ENCODE assay signal across 21 cellular contexts in genomic region chr7:44563171-44563679, GRCh38. TPM values are rescaled to one million over a fixed set of nuclear protein-coding genes. Genes with fewer than 3 reads are reported as not detected.
DNase-seq lines count a peak whose midpoint lies in the region; FAIRE-seq and TF ChIP-seq lines count a peak whose summit lies in the region.
"Had no signal": no experiment of that assay in that cellular context is flagged by ENCODE, and none has a peak within 500 bp of the region (broad histone marks: within the 10 kb centered on the region; RNA-seq: fewer than 3 reads in every experiment).

No MANE protein-coding gene starts in this region.

- WGBS in small intestine, 3 donors = 73 to 84% (median 82%) methylated on average over 3 of the region's 3 CpGs

- peaks cover 16% of the 10 kb centered on the region for H3K36me3 Mint-ChIP-seq in endothelial cell (ENCODE audit: low read depth, unreplicated experiment)
- peaks cover 32% of the 10 kb centered on the region for H3K36me3 Mint-ChIP-seq in activated CD4-positive, alpha-beta T cell treated with anti-CD3 and anti-CD28 coated beads, Interleukin-2, amount 10 ng/mL, durations not matched to agents 7 days and 5 days (ENCODE audit: low read depth)

- TF ChIP-seq CTCF in Peyer's patch (IDR thresholded peaks at IDR 0.05) = no peak
- TF ChIP-seq CTCF in endothelial cell (IDR thresholded peaks at IDR 0.05; ENCODE audit: unreplicated experiment) = no peak

- DNase-seq in activated effector memory CD4-positive, alpha-beta T cell treated with anti-CD3 and anti-CD28 coated beads, Interleukin-2, amount 50 U/mL, for 16 hours = peak; percentile 45
- no peak for DNase-seq in activated effector memory CD4-positive, alpha-beta T cell treated with Interleukin-2 at 50 U/mL for 16 hours
- DNase-seq in Peyer's patch = peak in 2 of 3 donors; percentile 37 to 42
- no peak for DNase-seq in endothelial cell (ENCODE audit: low spot score)
- DNase-seq in small intestine = peak; percentile 13
- DNase-seq in NCI-H82 treated with DMSO at 0.1 percent for 48 hours (lab: John Stamatoyannopoulos, UW; ENCODE audit: unreplicated experiment) = no peak
- no peak for DNase-seq in iPS-NIHi11 (ENCODE audit: low spot score)
- DNase-seq in activated CD4-positive, alpha-beta T cell treated with anti-CD3 and anti-CD28 coated beads, Interleukin-2, amount 10 ng/mL, durations not matched to agents 7 days and 5 days = no peak
- DNase-seq: activated CD4-positive, CD25-positive, alpha-beta regulatory T cell; activated CD8-positive, alpha-beta memory T cell treated with anti-CD3 and anti-CD28 coated beads, Interleukin-2, amount 10 ng/mL, durations not matched to agents 7 days and 5 days; COR-L47; dorsolateral prefrontal cortex; immature natural killer cell; NCI-H345; NK-92 treated with Interleukin-12 subunit alpha and Interleukin-12 subunit beta, amount 100 ng/mL, for 24 hours; stimulated activated naive CD4-positive, alpha-beta T cell; T-helper 17 cell had no signal

- H3K27ac ChIP-seq in Peyer's patch = peak overlapping the region in 1 of 4 donors; percentile 63
- H3K27ac ChIP-seq in small intestine (ENCODE audit: low read depth in 1 of 2, low read length in 1 of 2) = peak overlapping the region; percentile 1 to 4

- TF ChIP-seq POLR2A in Peyer's patch (IDR thresholded peaks at IDR 0.05) = no peak

- H3K36me3 ChIP-seq in Peyer's patch = peaks cover 0 to 45% (median 0%) of the 10 kb centered on the region in 3 donors
- H3K36me3 ChIP-seq in small intestine (ENCODE audit: control insufficient read depth in 2 of 2, insufficient read depth in 2 of 2, low read length in 2 of 2) = peaks cover 6 to 7% of the 10 kb centered on the region in 2 donors

- POLR2A ChIA-PET in activated CD4-positive, alpha-beta T cell treated with anti-CD3 and anti-CD28 coated beads, Interleukin-2, amount 10 ng/mL, durations not matched to agents 7 days and 5 days (lab: Charles Lee) = no interaction called here

- no peaks in the 10 kb centered on the region for H3K9me3 Mint-ChIP-seq in endothelial cell (ENCODE audit: unreplicated experiment)
- H3K9me3 Mint-ChIP-seq in activated CD4-positive, alpha-beta T cell treated with anti-CD3 and anti-CD28 coated beads, Interleukin-2, amount 10 ng/mL, durations not matched to agents 7 days and 5 days = no peaks in the 10 kb centered on the region
- H3K9me3 Mint-ChIP-seq: immature natural killer cell had no signal

- H3K4me1 Mint-ChIP-seq in endothelial cell (ENCODE audit: unreplicated experiment) = no peaks in the 10 kb centered on the region
- peaks cover 2% of the 10 kb centered on the region for H3K4me1 Mint-ChIP-seq in activated CD4-positive, alpha-beta T cell treated with anti-CD3 and anti-CD28 coated beads, Interleukin-2, amount 10 ng/mL, durations not matched to agents 7 days and 5 days
- H3K4me1 Mint-ChIP-seq: activated CD8-positive, alpha-beta memory T cell treated with anti-CD3 and anti-CD28 coated beads, Interleukin-2, amount 10 ng/mL, durations not matched to agents 7 days and 5 days had no signal

- H3K27me3 ChIP-seq in Peyer's patch = no peaks in the 10 kb centered on the region
- H3K27me3 ChIP-seq in small intestine (ENCODE audit: control insufficient read depth in 2 of 2, insufficient read depth in 2 of 2, low read length in 2 of 2) = no peaks in the 10 kb centered on the region
- H3K27me3 ChIP-seq: dorsolateral prefrontal cortex had no signal

- peak overlapping the region; percentile 21 for H3K4me3 Mint-ChIP-seq in endothelial cell (ENCODE audit: unreplicated experiment)
- no peak overlapping the region for H3K4me3 Mint-ChIP-seq in activated CD4-positive, alpha-beta T cell treated with anti-CD3 and anti-CD28 coated beads, Interleukin-2, amount 10 ng/mL, durations not matched to agents 7 days and 5 days
- H3K4me3 Mint-ChIP-seq: activated CD8-positive, alpha-beta memory T cell treated with anti-CD3 and anti-CD28 coated beads, Interleukin-2, amount 10 ng/mL, durations not matched to agents 7 days and 5 days; immature natural killer cell; T-helper 17 cell had no signal

- H3K4me1 ChIP-seq in Peyer's patch (peaks cover 0 to 5% (median 0%) of the 10 kb centered on the region in 4 donors), small intestine (ENCODE audit: control insufficient read depth in 2 of 2, insufficient read depth in 1 of 2, low read depth in 1 of 2, low read length in 1 of 2) (peaks cover 0 to 8% of the 10 kb centered on the region in 2 donors)

- H3K4me3 ChIP-seq in Peyer's patch (no peak overlapping the region), small intestine (ENCODE audit: low read depth in 1 of 2, low read length in 2 of 2) (no peak overlapping the region)
- H3K4me3 ChIP-seq: dorsolateral prefrontal cortex had no signal

- no peak overlapping the region for H3K27ac Mint-ChIP-seq in endothelial cell (ENCODE audit: unreplicated experiment)
- no peak overlapping the region for H3K27ac Mint-ChIP-seq in activated CD4-positive, alpha-beta T cell treated with anti-CD3 and anti-CD28 coated beads, Interleukin-2, amount 10 ng/mL, durations not matched to agents 7 days and 5 days
- H3K27ac Mint-ChIP-seq: activated CD8-positive, alpha-beta memory T cell treated with anti-CD3 and anti-CD28 coated beads, Interleukin-2, amount 10 ng/mL, durations not matched to agents 7 days and 5 days; T-helper 17 cell had no signal

- CTCF ChIA-PET in activated CD4-positive, alpha-beta T cell treated with anti-CD3 and anti-CD28 coated beads, Interleukin-2, amount 10 ng/mL, durations not matched to agents 7 days and 5 days (lab: Charles Lee) = no interaction called here

- H3K9me3 ChIP-seq in Peyer's patch (no peaks in the 10 kb centered on the region), small intestine (ENCODE audit: control insufficient read depth, low read depth) (no peaks in the 10 kb centered on the region)

- peaks cover 9% of the 10 kb centered on the region for H3K27me3 Mint-ChIP-seq in endothelial cell (ENCODE audit: unreplicated experiment)
- H3K27me3 Mint-ChIP-seq in activated CD4-positive, alpha-beta T cell treated with anti-CD3 and anti-CD28 coated beads, Interleukin-2, amount 10 ng/mL, durations not matched to agents 7 days and 5 days = no peaks in the 10 kb centered on the region
- H3K27me3 Mint-ChIP-seq: activated CD8-positive, alpha-beta memory T cell treated with anti-CD3 and anti-CD28 coated beads, Interleukin-2, amount 10 ng/mL, durations not matched to agents 7 days and 5 days; T-helper 17 cell had no signal

- FAIRE-seq in small intestine (lab: Jason Lieb, UNC) = no peak
- FAIRE-seq: bronchial epithelial cell, urothelium cell line had no signal

RNA-seq across cellular contexts. Expression of gene DDX56, which starts 10.5 kb away (rescaled TPM):
- total RNA-seq in Peyer's patch = 10 to 100 TPM; 67.8 to 96.4 (median 88.9) TPM
- total RNA-seq in endothelial cell (ENCODE audit: unreplicated experiment) = 71.6 TPM
- 100 to 1,000 TPM in 2 of 3 donors, 10 to 100 TPM in 1; 62.2 to 359 (median 336) TPM for polyA plus RNA-seq in small intestine
- total RNA-seq in activated CD4-positive, alpha-beta T cell treated with anti-CD3 and anti-CD28 coated beads, Interleukin-2, amount 10 ng/mL, durations not matched to agents 7 days and 5 days = 10 to 100 TPM; 83.6 to 84.9 TPM

RNA-seq across cellular contexts. Expression of gene TMED4, which starts 18.8 kb away (rescaled TPM):
- total RNA-seq in Peyer's patch (100 to 1,000 TPM in 3 of 4 donors, 10 to 100 TPM in 1; 80.9 to 319 (median 262) TPM), endothelial cell (ENCODE audit: unreplicated experiment) (79.4 TPM)
- polyA plus RNA-seq in small intestine = 10 to 100 TPM; 64.8 to 83.9 (median 76.2) TPM
- total RNA-seq in activated CD4-positive, alpha-beta T cell treated with anti-CD3 and anti-CD28 coated beads, Interleukin-2, amount 10 ng/mL, durations not matched to agents 7 days and 5 days = 10 to 100 TPM; 78.1 to 78.3 TPM

RNA-seq across cellular contexts. Expression of gene NPC1L1, which starts 22.1 kb away (rescaled TPM):
- total RNA-seq in Peyer's patch (under 1 TPM in 3 of 4 donors, not detected in 1; 0.66 to 0.70 (median 0.67) TPM), endothelial cell (ENCODE audit: unreplicated experiment) (not detected)
- 100 to 1,000 TPM in 1 of 3 donors, 10 to 100 TPM in 2; 39.9 to 108 (median 42.7) TPM for polyA plus RNA-seq in small intestine
- not detected for total RNA-seq in activated CD4-positive, alpha-beta T cell treated with anti-CD3 and anti-CD28 coated beads, Interleukin-2, amount 10 ng/mL, durations not matched to agents 7 days and 5 days
- total RNA-seq: activated CD8-positive, alpha-beta memory T cell treated with anti-CD3 and anti-CD28 coated beads, Interleukin-2, amount 10 ng/mL, durations not matched to agents 7 days and 5 days; pulmonary artery endothelial cell had no signal
- polyA plus RNA-seq: immature natural killer cell, neural cell had no signal

RNA-seq across cellular contexts. Expression of gene OGDH, which starts 43.2 kb away (rescaled TPM):
- total RNA-seq in Peyer's patch (100 to 1,000 TPM in 3 of 4 donors, 10 to 100 TPM in 1; 88.3 to 246 (median 217) TPM), endothelial cell (ENCODE audit: unreplicated experiment) (67.1 TPM)
- 100 to 1,000 TPM in 2 of 3 donors, 10 to 100 TPM in 1; 66.8 to 136 (median 124) TPM for polyA plus RNA-seq in small intestine
- 100 to 1,000 TPM; 114 to 121 TPM for total RNA-seq in activated CD4-positive, alpha-beta T cell treated with anti-CD3 and anti-CD28 coated beads, Interleukin-2, amount 10 ng/mL, durations not matched to agents 7 days and 5 days

Comparison
In these comparisons a context has a peak if more than half of its experiments do, and no peak if none do; other contexts are left out.
1. DNase-seq: peak in activated effector memory CD4-positive, alpha-beta T cell treated with anti-CD3 and anti-CD28 coated beads, Interleukin-2, amount 50 U/mL, for 16 hours (single experiment), Peyer's patch (2 of 3) and small intestine (single experiment); none in activated effector memory CD4-positive, alpha-beta T cell treated with Interleukin-2 at 50 U/mL for 16 hours (single experiment), endothelial cell (single experiment), NCI-H82 treated with DMSO at 0.1 percent for 48 hours (single experiment), iPS-NIHi11 (single experiment) and activated CD4-positive, alpha-beta T cell treated with anti-CD3 and anti-CD28 coated beads, Interleukin-2, amount 10 ng/mL, durations not matched to agents 7 days and 5 days (single experiment).